29 cellular contexts compared by ENCODE assay signal in genomic region chr1:3185896-3186525, GRCh38.
DNase-seq lines count a peak whose midpoint lies in the region; ATAC-seq, FAIRE-seq and TF ChIP-seq lines count a peak whose summit lies in the region.
"Had no signal": no experiment of that assay in that cellular context is flagged by ENCODE, and none has a peak within 500 bp of the region (broad histone marks: within the 10 kb centered on the region; RNA-seq: fewer than 3 reads in every experiment).

No MANE protein-coding gene starts in this region.

- ATAC-seq in heart right ventricle (peak in 1 of 8 donors; percentile 2), psoas muscle (no peak), GM21737 (IDR thresholded peaks at IDR 0.05; ENCODE audit: unreplicated experiment) (no peak), HG02870 (IDR thresholded peaks at IDR 0.05; ENCODE audit: unreplicated experiment) (no peak)
- ATAC-seq: A549; activated CD4-positive, CD25-positive, alpha-beta regulatory T cell treated with anti-CD3 and anti-CD28 coated beads, Interleukin-2, amount 50 U/mL, for 24 hours; activated naive CD4-positive, alpha-beta T cell treated with anti-CD3 and anti-CD28 coated beads, Interleukin-2, amount 50 U/mL, for 72 hours; activated T-helper 17 cell treated with anti-CD3 and anti-CD28 coated beads, Interleukin-2, amount 50 U/mL, for 72 hours; foreskin keratinocyte; naive thymus-derived CD4-positive, alpha-beta T cell; stimulated activated effector memory CD8-positive, alpha-beta T cell treated with anti-CD3 and anti-CD28 coated beads, Interleukin-12 subunit alpha, Interleukin-12 subunit beta, amount 100 ng/mL, for 72 hours had no signal

- DNase-seq in heart right ventricle (no peak), cardiac septum (ENCODE audit: low spot score) (no peak), kidney (no peak), psoas muscle (no peak), vagina (ENCODE audit: extremely low spot score in 2 of 2) (no peak), GM10266 (ENCODE audit: extremely low spot score) (no peak)
- DNase-seq: activated CD4-positive, alpha-beta memory T cell treated with anti-CD3 and anti-CD28 coated beads, Interleukin-2, amount 10 ng/mL, durations not matched to agents 7 days and 5 days; CD8-positive, alpha-beta memory T cell; DMS53; effector memory CD4-positive, alpha-beta T cell; erythroblast; foreskin keratinocyte; Karpas-422; naive thymus-derived CD4-positive, alpha-beta T cell; NCI-H1436; NCI-H446 treated with DMSO at 0.1 percent for 48 hours; stimulated activated CD4-positive, alpha-beta T cell treated with anti-CD3 and anti-CD28 coated beads, Interleukin-12 subunit alpha, Interleukin-12 subunit beta, amount 100 ng/mL, for 4 hours; stimulated activated CD4-positive, alpha-beta T cell treated with anti-CD3 and anti-CD28 coated beads, Interleukin-4, amount 100 ng/mL, for 1 hour had no signal

- H3K9ac ChIP-seq in kidney (ENCODE audit: low read length in 2 of 2) = peak overlapping the region in 1 of 2 donors; percentile 58

- H3K27me3 ChIP-seq in heart right ventricle (peaks cover 0 to 28% (median 0%) of the 10 kb centered on the region in 7 donors), psoas muscle (ENCODE audit: insufficient read depth in 3 of 3, low read length in 2 of 3) (no peaks in the 10 kb centered on the region), vagina (no peaks in the 10 kb centered on the region)
- H3K27me3 ChIP-seq: colonic mucosa, foreskin keratinocyte, hepatocyte, testis had no signal

- WGBS in heart right ventricle, 2 donors = 78 to 80% methylated on average over 38 of the region's 38 CpGs
- 76 to 83% (median 82%) methylated on average over 38 of the region's 38 CpGs for WGBS in psoas muscle, 3 donors

- no peak for FAIRE-seq in kidney (lab: Jason Lieb, UNC)
- FAIRE-seq: A549, TTC549 had no signal

- H3K36me3 ChIP-seq in heart right ventricle = no peaks in the 10 kb centered on the region
- H3K36me3 ChIP-seq in kidney (ENCODE audit: control insufficient read depth in 1 of 2, insufficient read depth in 2 of 2, low read length in 2 of 2) = no peaks in the 10 kb centered on the region
- no peaks in the 10 kb centered on the region for H3K36me3 ChIP-seq in psoas muscle (ENCODE audit: insufficient read depth in 1 of 2, low read depth in 1 of 2)
- H3K36me3 ChIP-seq in vagina = no peaks in the 10 kb centered on the region
- H3K36me3 ChIP-seq: colonic mucosa had no signal

- H3K27ac ChIP-seq in heart right ventricle = peak overlapping the region in 8 of 10 donors; percentile 40 to 90 (median 80)
- H3K27ac ChIP-seq in kidney (ENCODE audit: low read depth in 2 of 2, low read length in 2 of 2) = peak overlapping the region; percentile 43 to 94
- peak overlapping the region; percentile 54 for H3K27ac ChIP-seq in psoas muscle
- peak overlapping the region; percentile 7 for H3K27ac ChIP-seq in vagina
- H3K27ac ChIP-seq: A549, colonic mucosa, foreskin keratinocyte had no signal

- no peak for TF ChIP-seq POLR2A in vagina (IDR thresholded peaks at IDR 0.05)

- peak overlapping the region in 1 of 10 donors; percentile 7 for H3K4me3 ChIP-seq in heart right ventricle
- H3K4me3 ChIP-seq in kidney (ENCODE audit: low read length in 2 of 2) = no peak overlapping the region
- H3K4me3 ChIP-seq in psoas muscle = peak overlapping the region; percentile 29
- no peak overlapping the region for H3K4me3 ChIP-seq in vagina
- H3K4me3 ChIP-seq: A549, colonic mucosa, hepatocyte, testis had no signal

- TF ChIP-seq CTCF in heart right ventricle (IDR thresholded peaks at IDR 0.05) (no peak), kidney (IDR thresholded peaks at IDR 0.05; ENCODE audit: borderline replicate concordance, extremely low read depth, insufficient read depth) (no peak), psoas muscle (IDR thresholded peaks at IDR 0.05) (no peak), vagina (IDR thresholded peaks at IDR 0.05) (no peak), GM10266 (IDR thresholded peaks at IDR 0.05; ENCODE audit: control insufficient read depth, insufficient read depth, low read depth, missing control alignments) (no peak)

- intact Hi-C loops in heart right ventricle (cut with DNase I) (loop anchor here in 1 of 10 donors (10.0 kb wide), 1 partner anchor 111 kb away; no protein-coding TSS in a partner anchor), cardiac septum (cut with DNase I) (loop anchor here (5.0 kb wide), 3 partner anchors 119 to 161 kb away; partner anchors contain the start of gene PRDM16), kidney (cut with DNase I) (no loop called here), psoas muscle (cut with DNase I) (no loop called here), vagina (cut with DNase I) (no loop called here)

- H3K4me1 ChIP-seq in heart right ventricle (peaks cover 19 to 56% (median 31%) of the 10 kb centered on the region in 9 donors), kidney (ENCODE audit: control insufficient read depth in 1 of 2, insufficient read depth in 1 of 2, low read depth in 1 of 2, low read length in 2 of 2) (peaks cover 0 to 30% of the 10 kb centered on the region in 2 donors), psoas muscle (peaks cover 10% of the 10 kb centered on the region), vagina (no peaks in the 10 kb centered on the region)
- H3K4me1 ChIP-seq: A549, colonic mucosa, foreskin keratinocyte had no signal

- H3K9me3 ChIP-seq in heart right ventricle (no peaks in the 10 kb centered on the region), kidney (ENCODE audit: control insufficient read depth in 1 of 2, low read length in 2 of 2) (no peaks in the 10 kb centered on the region), psoas muscle (no peaks in the 10 kb centered on the region), vagina (no peaks in the 10 kb centered on the region)
- H3K9me3 ChIP-seq: A549, colonic mucosa, testis had no signal

Comparison
In these comparisons a context has a peak if more than half of its experiments do, and no peak if none do; other contexts are left out.
1. H3K27ac ChIP-seq: peak in every context shown above with its lines; median percentile 80 in heart right ventricle; 68 in kidney; 54 in psoas muscle; 7 in vagina.